7 cellular contexts compared by ENCODE assay signal in the genomic region with DNA sequence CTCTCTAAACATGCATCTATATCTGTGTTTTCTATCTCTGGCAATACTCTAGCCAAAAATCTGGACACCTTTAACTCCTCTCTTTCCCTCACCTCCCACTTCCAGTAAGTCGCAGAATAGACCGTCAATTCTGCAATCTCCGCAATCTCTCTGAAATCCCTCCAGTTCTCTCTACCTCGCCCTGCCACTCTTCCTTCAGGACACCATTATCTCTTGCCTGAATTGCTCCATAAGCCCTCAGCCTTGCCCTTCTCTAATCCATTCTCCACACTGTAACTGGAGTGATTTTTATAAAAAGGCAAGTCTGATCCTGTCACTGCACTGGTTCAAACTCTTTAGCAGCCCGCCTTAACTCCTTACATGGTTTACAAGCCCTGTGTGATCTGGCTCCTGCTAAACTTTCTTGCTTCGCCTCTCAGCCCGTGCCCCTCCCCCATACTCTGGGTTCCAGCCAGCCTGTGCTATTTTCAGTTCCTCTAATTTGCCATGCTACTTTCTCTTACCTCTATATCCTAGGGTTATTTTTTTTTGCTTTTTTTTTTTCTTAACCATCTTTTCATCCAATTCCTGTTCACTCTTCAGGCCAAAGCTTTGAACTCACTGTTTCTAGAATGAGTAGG.
DNase-seq lines count a peak whose midpoint lies in the region; ATAC-seq, FAIRE-seq and TF ChIP-seq lines count a peak whose summit lies in the region.
"Not testable (repeated sequence)": the region's sequence is repeated elsewhere in the genome, so short reads cannot be mapped to it uniquely, and the experiment has no call there.

No MANE protein-coding gene starts in this region.

- H3K36me3 ChIP-seq in gastroesophageal sphincter; psoas muscle (ENCODE audit: insufficient read depth in 1 of 2, low read depth in 1 of 2): not testable (repeated sequence)

- intact Hi-C loops in right cardiac atrium (cut with DNase I); psoas muscle (cut with DNase I): not testable (repeated sequence)

- not testable (repeated sequence) for H3K4me3 Mint-ChIP-seq in T-helper 17 cell

- TF ChIP-seq CTCF in gastroesophageal sphincter (IDR thresholded peaks at IDR 0.05); psoas muscle (IDR thresholded peaks at IDR 0.05): not testable (repeated sequence)

- TF ChIP-seq POLR2A in gastroesophageal sphincter (IDR thresholded peaks at IDR 0.05) = not testable (repeated sequence)

- not testable (repeated sequence) for H3K4me1 Mint-ChIP-seq in T-helper 17 cell

- H3K4me1 ChIP-seq in gastroesophageal sphincter; right cardiac atrium (ENCODE audit: control insufficient read depth, insufficient read depth, low read length); psoas muscle: not testable (repeated sequence)

- H3K27ac Mint-ChIP-seq in T-helper 17 cell = not testable (repeated sequence)

- H3K9me3 ChIP-seq in T-helper 17 cell (ENCODE audit: control insufficient read depth, low read length, poor library complexity, severe bottlenecking); gastroesophageal sphincter; right cardiac atrium (ENCODE audit: control insufficient read depth, low read length); psoas muscle: not testable (repeated sequence)

- not testable (repeated sequence) for H3K36me3 Mint-ChIP-seq in T-helper 17 cell (ENCODE audit: low read depth)

- H3K27me3 ChIP-seq in gastroesophageal sphincter; right cardiac atrium (ENCODE audit: control insufficient read depth, insufficient read depth); psoas muscle (ENCODE audit: insufficient read depth in 3 of 3, low read length in 2 of 3): not testable (repeated sequence)

- H3K27me3 Mint-ChIP-seq in T-helper 17 cell = not testable (repeated sequence)

- WGBS in gastroesophageal sphincter (ENCODE audit: low coverage in 1 of 2), 2 donors = no CpG with 5 or more reads among the region's 7 CpGs
- WGBS in right cardiac atrium = no CpG with 5 or more reads among the region's 7 CpGs
- WGBS in psoas muscle, 3 donors = no CpG with 5 or more reads among the region's 7 CpGs

- peak; percentile 78 for FAIRE-seq in GM18507 (lab: Jason Lieb, UNC)

- not testable (repeated sequence) for TF ChIP-seq EP300 in gastroesophageal sphincter (IDR thresholded peaks at IDR 0.05)

- peak; percentile 75 for ATAC-seq in GM21367 (IDR thresholded peaks at IDR 0.05; ENCODE audit: unreplicated experiment)
- peak; percentile 78 for ATAC-seq in HG03196 (IDR thresholded peaks at IDR 0.05; ENCODE audit: unreplicated experiment)
- peak; percentile 30 for ATAC-seq in T-helper 17 cell
- peak; percentile 65 for ATAC-seq in gastroesophageal sphincter
- peak; percentile 50 to 89 for ATAC-seq in right cardiac atrium
- peak; percentile 75 to 94 (median 84) for ATAC-seq in psoas muscle

- DNase-seq in GM18507 (ENCODE audit: extremely low spot score, insufficient read length, low read depth); T-helper 17 cell; right cardiac atrium; psoas muscle: not testable (repeated sequence)

- H3K27ac ChIP-seq in gastroesophageal sphincter; right cardiac atrium (ENCODE audit: low read length); psoas muscle: not testable (repeated sequence)

- not testable (repeated sequence) for H3K4me3 ChIP-seq in gastroesophageal sphincter; right cardiac atrium (ENCODE audit: low read length); psoas muscle

Comparison
In these comparisons a context has a peak if more than half of its experiments do, and no peak if none do; other contexts are left out.
1. ATAC-seq: peak in every context shown above with its lines; median percentile 84 in psoas muscle; 78 in HG03196; 75 in GM21367; 70 in right cardiac atrium; 65 in gastroesophageal sphincter; 30 in T-helper 17 cell.